ENCODE assay signal across 12 cellular contexts in genomic region chr1:234770924-234771540, GRCh38.
DNase-seq lines count a peak whose midpoint lies in the region; ATAC-seq and TF ChIP-seq lines count a peak whose summit lies in the region.
"Had no signal": no experiment of that assay in that cellular context is flagged by ENCODE, and none has a peak within 500 bp of the region (broad histone marks: within the 10 kb centered on the region; RNA-seq: fewer than 3 reads in every experiment).

No MANE protein-coding gene starts in this region.

- H3K27me3 Mint-ChIP-seq in activated naive CD8-positive, alpha-beta T cell treated with anti-CD3 and anti-CD28 coated beads, Interleukin-2, amount 50 U/mL, for 24 hours, result no peaks in the 10 kb centered on the region
- H3K27me3 Mint-ChIP-seq in nephron (ENCODE audit: low read depth), result peaks cover 4% of the 10 kb centered on the region

- H3K4me2 ChIP-seq in BLaER1 treated with 17β-estradiol and CSF1 and Interleukin-3, amounts not matched to agents 10 nM and 100 nM, result peak overlapping the region; percentile 64 to 99 (median 86)

- H3K9ac ChIP-seq in BLaER1 treated with 17β-estradiol and CSF1 and Interleukin-3, amounts not matched to agents 10 nM and 100 nM, result peak overlapping the region; percentile 75 to 90 (median 84); a peak in 16 of 22 replicates

- peak overlapping the region; percentile 69 for H3K4me3 Mint-ChIP-seq in activated naive CD8-positive, alpha-beta T cell treated with anti-CD3 and anti-CD28 coated beads, Interleukin-2, amount 50 U/mL, for 24 hours
- no peak overlapping the region for H3K4me3 Mint-ChIP-seq in nephron

- H3K36me3 Mint-ChIP-seq in activated naive CD8-positive, alpha-beta T cell treated with anti-CD3 and anti-CD28 coated beads, Interleukin-2, amount 50 U/mL, for 24 hours (ENCODE audit: low read depth), result peaks cover 5% of the 10 kb centered on the region
- H3K36me3 Mint-ChIP-seq in nephron (ENCODE audit: low read depth), result no peaks in the 10 kb centered on the region

- H3K9me3 ChIP-seq in BLaER1 treated with 17β-estradiol and CSF1 and Interleukin-3, amounts not matched to agents 10 nM and 100 nM (replicated peaks in 1 of 11), result peaks cover 3 to 25% (median 6%) of the 10 kb centered on the region in 11 experiments; a peak in 19 of 22 replicates
- peaks cover 5% of the 10 kb centered on the region for H3K9me3 ChIP-seq in KOPT-K1 (ENCODE audit: insufficient read depth, low read length, poor library complexity, severe bottlenecking)
- H3K9me3 ChIP-seq: MG63, suprapubic skin had no signal

- H3K4me1 Mint-ChIP-seq in activated naive CD8-positive, alpha-beta T cell treated with anti-CD3 and anti-CD28 coated beads, Interleukin-2, amount 50 U/mL, for 24 hours, result peaks cover 67% of the 10 kb centered on the region
- H3K4me1 Mint-ChIP-seq in nephron, result peaks cover 47% of the 10 kb centered on the region

- H3K27ac ChIP-seq in BLaER1 treated with 17β-estradiol and CSF1 and Interleukin-3, amounts not matched to agents 10 nM and 100 nM, result peak overlapping the region in 10 of 11 experiments; percentile 90 to 98 (median 93); a peak in 21 of 22 replicates
- H3K27ac ChIP-seq in KOPT-K1 (ENCODE audit: low read depth, low read length, poor library complexity, severe bottlenecking), result peak overlapping the region; percentile 82

- ATAC-seq in activated naive CD8-positive, alpha-beta T cell treated with anti-CD3 and anti-CD28 coated beads, Interleukin-2, amount 50 U/mL, for 24 hours, result no peak
- ATAC-seq in activated CD4-positive, CD25-positive, alpha-beta regulatory T cell treated with anti-CD3 and anti-CD28 coated beads, Interleukin-2, amount 50 U/mL, for 24 hours, result no peak

- H3K4me1 ChIP-seq in BLaER1 treated with 17β-estradiol and CSF1 and Interleukin-3, amounts not matched to agents 10 nM and 100 nM, result peaks cover 74 to 83% (median 79%) of the 10 kb centered on the region in 10 experiments

- H3K36me3 ChIP-seq in BLaER1 treated with 17β-estradiol and CSF1 and Interleukin-3, amounts not matched to agents 10 nM and 100 nM, result no peaks in the 10 kb centered on the region
- no peaks in the 10 kb centered on the region for H3K36me3 ChIP-seq in KOPT-K1 (ENCODE audit: insufficient read depth, low read length)
- H3K36me3 ChIP-seq: MG63, suprapubic skin had no signal

- TF ChIP-seq CTCF in nephron (IDR thresholded peaks at IDR 0.05; ENCODE audit: unreplicated experiment in 3 of 3), result no peak

- H4K20me1 ChIP-seq in BLaER1 treated with 17β-estradiol and CSF1 and Interleukin-3, amounts not matched to agents 10 nM and 100 nM, result no peaks in the 10 kb centered on the region

- peaks cover 4% of the 10 kb centered on the region for H3K9me3 Mint-ChIP-seq in activated naive CD8-positive, alpha-beta T cell treated with anti-CD3 and anti-CD28 coated beads, Interleukin-2, amount 50 U/mL, for 24 hours
- peaks cover 6% of the 10 kb centered on the region for H3K9me3 Mint-ChIP-seq in nephron
- H3K9me3 Mint-ChIP-seq: neural crest cell had no signal

- H3K27ac Mint-ChIP-seq in activated naive CD8-positive, alpha-beta T cell treated with anti-CD3 and anti-CD28 coated beads, Interleukin-2, amount 50 U/mL, for 24 hours, result peak overlapping the region; percentile 94
- peak overlapping the region; percentile 46 to 90 (median 90) for H3K27ac Mint-ChIP-seq in nephron

- DNase-seq in activated naive CD8-positive, alpha-beta T cell treated with anti-CD3 and anti-CD28 coated beads, Interleukin-2, amount 50 U/mL, for 24 hours, result no peak
- DNase-seq in GM19240 (ENCODE audit: insufficient read length, low spot score) (no peak), NCI-H1930 (lab: John Stamatoyannopoulos, UW) (no peak), NCI-H2196 treated with DMSO at 0.1 percent for 48 hours (lab: John Stamatoyannopoulos, UW; ENCODE audit: unreplicated experiment) (no peak)
- DNase-seq: HCEC 1CT, MG63 had no signal

- H3K27me3 ChIP-seq in BLaER1 treated with 17β-estradiol and CSF1 and Interleukin-3, amounts not matched to agents 10 nM and 100 nM, result no peaks in the 10 kb centered on the region
- H3K27me3 ChIP-seq: MG63, suprapubic skin had no signal

- peak overlapping the region in 3 of 10 experiments; percentile 12 to 57 (median 46); a peak in 4 of 20 replicates for H3K4me3 ChIP-seq in BLaER1 treated with 17β-estradiol and CSF1 and Interleukin-3, amounts not matched to agents 10 nM and 100 nM
- H3K4me3 ChIP-seq: MG63, suprapubic skin had no signal
